In the genomic region with DNA sequence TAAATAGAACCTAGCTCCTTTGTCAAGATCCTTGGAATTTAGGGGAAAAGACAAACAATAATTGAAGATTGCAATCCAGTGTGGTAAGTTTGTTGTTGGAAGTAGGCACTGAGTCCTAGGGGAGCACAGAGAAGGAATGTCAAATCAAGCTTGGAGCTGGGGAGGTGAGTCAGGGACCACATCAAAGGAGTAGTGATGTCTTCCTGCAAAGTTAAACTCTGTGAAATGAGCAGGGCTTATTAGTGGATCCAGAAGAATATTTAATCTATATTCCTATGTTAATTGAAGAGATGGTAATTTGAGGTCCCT, we compare ENCODE assay signal across 14 cellular contexts. TPM values are rescaled to one million over a fixed set of nuclear protein-coding genes. Genes with fewer than 3 reads are reported as not detected.
DNase-seq lines count a peak whose midpoint lies in the region; ATAC-seq, FAIRE-seq and TF ChIP-seq lines count a peak whose summit lies in the region.
"Had no signal": no experiment of that assay in that cellular context is flagged by ENCODE, and none has a peak within 500 bp of the region (broad histone marks: within the 10 kb centered on the region; RNA-seq: fewer than 3 reads in every experiment).

No MANE protein-coding gene starts in this region.

- 0 out of 3 replicates have a peak, but pooled peaks cover 3% of the 10 kb centered on the region for H3K79me2 ChIP-seq in K562 (ENCODE audit: control insufficient read depth, insufficient read depth, low read length)

- no TSS peak for BruUV-seq in K562 (replicated peaks; lab: Mats Ljungman, UMichigan)

- no peak overlapping the region; the same call in 1 of the 3 replicates for H3K27ac ChIP-seq in K562 (ENCODE audit: extremely low read depth, low read depth, low read length)

- peak overlapping the region in 1 of 2 experiments; percentile 71; a peak in 1 of 4 replicates for H3K9ac ChIP-seq in K562 (ENCODE audit: insufficient read depth in 1 of 2, low read depth in 2 of 2, low read length in 2 of 2)

- no peak for TF ChIP-seq RAD21 in K562 (CRISPR knock-in tag; conservative IDR thresholded peaks at IDR 0.05 in 1 of 2, IDR thresholded peaks at IDR 0.05 in 1 of 2)

- no peak for TF ChIP-seq EP300 in K562 (IDR thresholded peaks at IDR 0.05; ENCODE audit: low read length)

- peaks cover 0 to 32% of the 10 kb centered on the region in 2 experiments; a peak in 4 of 5 replicates for H3K4me1 ChIP-seq in K562 (replicated peaks in 1 of 2; ENCODE audit: control insufficient read depth in 2 of 2, insufficient read depth in 2 of 2, low read length in 2 of 2)

- DNase-seq in ELR (ENCODE audit: low read depth) (peak; percentile 95), LoVo (ENCODE audit: low spot score) (peak; percentile 81), K562 (ENCODE audit: extremely low read depth in 1 of 4, low spot score in 3 of 4) (no peak), myocyte (ENCODE audit: low read depth) (peak; percentile 71), cortex of kidney (lab: John Stamatoyannopoulos, UW) (no peak), occipital lobe (lab: John Stamatoyannopoulos, UW) (no peak), sciatic nerve (ENCODE audit: low spot score) (no peak), DMS79 treated with DMSO at 0.1 percent for 48 hours (lab: John Stamatoyannopoulos, UW) (no peak)
- DNase-seq: activated CD4-positive, CD25-positive, alpha-beta regulatory T cell; activated naive CD4-positive, alpha-beta T cell treated with Interleukin-2 at 50 U/mL for 16 hours; left colon; NCI-H1417 treated with DMSO at 0.1 percent for 48 hours had no signal

- no peaks in the 10 kb centered on the region for H4K20me1 ChIP-seq in K562 (replicated peaks; ENCODE audit: control insufficient read depth, insufficient read depth, low read length)

- H3K4me2 ChIP-seq in K562 (ENCODE audit: insufficient read depth, low read length) = peak overlapping the region; percentile 35

- POLR2A ChIA-PET in K562 (lab: Yijun Ruan, JAX) = interaction anchor here (0.6 to 2.1 kb wide), 2 partner anchors 10 to 43 kb away, joined by 5 to 7 read pairs; no protein-coding TSS in a partner anchor

- no peaks in the 10 kb centered on the region for H3K9me3 ChIP-seq in K562 (replicated peaks; ENCODE audit: control insufficient read depth, insufficient read depth, low read depth, low read length)
- H3K9me3 ChIP-seq: HAP-1 had no signal

- no peak for TF ChIP-seq POLR2A in K562 (conservative IDR thresholded peaks at IDR 0.05)

- no peaks in the 10 kb centered on the region for H3K36me3 ChIP-seq in K562 (ENCODE audit: control insufficient read depth, insufficient read depth, low read length)
- H3K36me3 ChIP-seq: HAP-1 had no signal

- CTCF ChIA-PET in K562 (lab: Yijun Ruan, JAX; ENCODE audit: low intra/inter-chr PET ratio) = no interaction called here

- ATAC-seq in K562 (peak; percentile 9; the same call in 1 of the 3 replicates), sciatic nerve (no peak)
- ATAC-seq: left colon had no signal

- in situ Hi-C loops in K562 (cut with MboI) = loop anchor here (5.0 kb wide), 1 partner anchor 69 kb away; no protein-coding TSS in a partner anchor

- intact Hi-C loops in K562 (cut with micrococcal nuclease) (loop anchor here (2.0 to 5.0 kb wide), 2 partner anchors 39 to 41 kb away; no protein-coding TSS in a partner anchor), sciatic nerve (cut with DNase I) (no loop called here)

- no peak overlapping the region for H3K4me3 ChIP-seq in K562
- H3K4me3 ChIP-seq: HAP-1 had no signal

- H3K9me1 ChIP-seq in K562 (ENCODE audit: control insufficient read depth, insufficient read depth, low read length) = no peaks in the 10 kb centered on the region

- H3K27me3 ChIP-seq in K562 (ENCODE audit: control insufficient read depth in 2 of 2, insufficient read depth in 2 of 2, low read length in 2 of 2) = no peaks in the 10 kb centered on the region

- H2AFZ ChIP-seq in K562 (ENCODE audit: low read depth, low read length) = peak overlapping the region; percentile 82

- TF ChIP-seq CTCF in K562 (IDR thresholded peaks at IDR 0.05 in 2 of 3, conservative IDR thresholded peaks at IDR 0.05 in 1 of 3; ENCODE audit: insufficient read depth in 2 of 3, low read depth in 1 of 3, low read length in 3 of 3) = no peak

- FAIRE-seq in K562 (lab: Jason Lieb, UNC) = no peak
- FAIRE-seq: endothelial cell of umbilical vein had no signal

TF ChIP-seq in K562, 482 proteins besides CTCF, POLR2A, EP300 and RAD21:
- TF ChIP-seq GTF2A2 (tag; IDR thresholded peaks at IDR 0.05) (no peak), ZNF589 (CRISPR knock-in tag; IDR thresholded peaks at IDR 0.05; ENCODE audit: low read depth) (no peak), LEF1 (IDR thresholded peaks at IDR 0.05) (peak; percentile 55; the same call in 1 of the 2 replicates), TCF7 (IDR thresholded peaks at IDR 0.05; ENCODE audit: borderline replicate concordance) (peak; percentile 84; the same call in 1 of the 2 replicates), FOSL1 (tag; conservative IDR thresholded peaks at IDR 0.05) (peak; percentile 38; the same call in 1 of the 2 replicates)
- TF ChIP-seq, protein P1, sequence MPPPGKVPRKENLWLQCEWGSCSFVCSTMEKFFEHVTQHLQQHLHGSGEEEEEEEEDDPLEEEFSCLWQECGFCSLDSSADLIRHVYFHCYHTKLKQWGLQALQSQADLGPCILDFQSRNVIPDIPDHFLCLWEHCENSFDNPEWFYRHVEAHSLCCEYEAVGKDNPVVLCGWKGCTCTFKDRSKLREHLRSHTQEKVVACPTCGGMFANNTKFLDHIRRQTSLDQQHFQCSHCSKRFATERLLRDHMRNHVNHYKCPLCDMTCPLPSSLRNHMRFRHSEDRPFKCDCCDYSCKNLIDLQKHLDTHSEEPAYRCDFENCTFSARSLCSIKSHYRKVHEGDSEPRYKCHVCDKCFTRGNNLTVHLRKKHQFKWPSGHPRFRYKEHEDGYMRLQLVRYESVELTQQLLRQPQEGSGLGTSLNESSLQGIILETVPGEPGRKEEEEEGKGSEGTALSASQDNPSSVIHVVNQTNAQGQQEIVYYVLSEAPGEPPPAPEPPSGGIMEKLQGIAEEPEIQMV (tag; conservative IDR thresholded peaks at IDR 0.05; ENCODE audit: low read depth) = no peak
- TF ChIP-seq, protein P2, sequence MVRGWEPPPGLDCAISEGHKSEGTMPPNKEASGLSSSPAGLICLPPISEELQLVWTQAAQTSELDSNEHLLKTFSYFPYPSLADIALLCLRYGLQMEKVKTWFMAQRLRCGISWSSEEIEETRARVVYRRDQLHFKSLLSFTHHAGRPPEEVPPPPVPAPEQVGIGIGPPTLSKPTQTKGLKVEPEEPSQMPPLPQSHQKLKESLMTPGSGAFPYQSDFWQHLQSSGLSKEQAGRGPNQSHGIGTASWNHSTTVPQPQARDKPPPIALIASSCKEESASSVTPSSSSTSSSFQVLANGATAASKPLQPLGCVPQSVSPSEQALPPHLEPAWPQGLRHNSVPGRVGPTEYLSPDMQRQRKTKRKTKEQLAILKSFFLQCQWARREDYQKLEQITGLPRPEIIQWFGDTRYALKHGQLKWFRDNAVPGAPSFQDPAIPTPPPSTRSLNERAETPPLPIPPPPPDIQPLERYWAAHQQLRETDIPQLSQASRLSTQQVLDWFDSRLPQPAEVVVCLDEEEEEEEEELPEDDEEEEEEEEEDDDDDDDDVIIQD (CRISPR knock-in tag; IDR thresholded peaks at IDR 0.05) = no peak
- TF ChIP-seq, protein P3, sequence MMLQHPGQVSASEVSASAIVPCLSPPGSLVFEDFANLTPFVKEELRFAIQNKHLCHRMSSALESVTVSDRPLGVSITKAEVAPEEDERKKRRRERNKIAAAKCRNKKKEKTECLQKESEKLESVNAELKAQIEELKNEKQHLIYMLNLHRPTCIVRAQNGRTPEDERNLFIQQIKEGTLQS (IDR thresholded peaks at IDR 0.05) = no peak
- TF ChIP-seq, protein P3 (CRISPR knock-in tag; conservative IDR thresholded peaks at IDR 0.05) = no peak

RNA-seq across cellular contexts. Expression of a gene that starts 41.7 kb away (rescaled TPM):
- total RNA-seq in K562 (2011; cell fraction: chromatin; rRNA removed; ENCODE audit: low replicate concordance) = 68.8 and 169 TPM in 2 replicates
- total RNA-seq in K562 (2011; cell fraction: nucleolus; rRNA removed) = 39.4 and 41.1 TPM in 2 replicates
- total RNA-seq in K562 (2011; cell fraction: nucleoplasm; rRNA removed) = 97.2 and 188 TPM in 2 replicates
- total RNA-seq in K562 (2014; rRNA removed) (18.6 and 20.2 TPM in 2 replicates), K562 (2014; rRNA removed; fragmentation: Illumina TruSeq; extraction: Trizol) (31.6 and 35.8 TPM in 2 replicates), K562 (2015; rRNA removed; fragmentation: Illumina TruSeq; extraction: Trizol) (37.2 and 44.0 TPM in 2 replicates), K562 (2021) (24.5 and 28.1 TPM in 2 replicates), myocyte (30.8 and 46.9 TPM in 2 replicates), occipital lobe (9.2 TPM), sciatic nerve (64.3 TPM)
- polyA plus RNA-seq in K562 (2011; rRNA removed) (20.5 and 22.2 TPM in 2 replicates), K562 (2014; fragmentation: Illumina TruSeq; extraction: Trizol) (15.6 and 17.1 TPM in 2 replicates), K562 (2014; fragmentation: Nextera tagmentation; extraction: Ambion mirVana) (10 to 100 TPM; 12.8 to 14.9 TPM), K562 (2014; rRNA removed) (13.9 and 15.4 TPM in 2 replicates)
- polyA plus RNA-seq in K562 (2011; cell fraction: cytosol; rRNA removed) = 1.8 and 5.1 TPM in 2 replicates
- 56.5 and 66.5 TPM in 2 replicates for polyA plus RNA-seq in K562 (2011; cell fraction: nucleus; rRNA removed)
- 10.8 and 12.9 TPM in 2 replicates for polyA plus RNA-seq in K562 (2012)
- 46.2 and 78.7 TPM in 2 replicates for polyA minus RNA-seq in K562 (2011; rRNA and poly(A)+ RNA removed)
- polyA minus RNA-seq in K562 (2011; cell fraction: cytosol; rRNA and poly(A)+ RNA removed) = 11.1 and 11.5 TPM in 2 replicates
- polyA minus RNA-seq in K562 (2011; cell fraction: nucleus; rRNA and poly(A)+ RNA removed) = 101 and 194 TPM in 2 replicates
- 35.4 TPM for polyA plus RNA-seq in myocyte (2012)

Comparison
In these comparisons a context has a peak if more than half of its experiments do, and no peak if none do; other contexts are left out.
1. DNase-seq: peak in ELR (single experiment), LoVo (single experiment) and myocyte (single experiment); none in K562 (0 of 4), cortex of kidney (single experiment), occipital lobe (single experiment), sciatic nerve (single experiment) and DMS79 treated with DMSO at 0.1 percent for 48 hours (single experiment).